8 cellular contexts compared by ENCODE assay signal in genomic region chr9:72362118-72362531, GRCh38. TPM values are rescaled to one million over a fixed set of nuclear protein-coding genes. Genes with fewer than 3 reads are reported as not detected.
A peak's percentile ranks its signal among the peaks of the same experiment; 100 is the strongest.
DNase-seq lines count a peak whose midpoint lies in the region; TF ChIP-seq lines count a peak whose summit lies in the region.

No MANE protein-coding gene starts in this region.

- H3K27ac ChIP-seq in KMS-11 (peak overlapping the region; percentile 100; the same call in 1 of the 2 replicates), colonic mucosa (peak overlapping the region; percentile 100), muscle layer of duodenum (ENCODE audit: low read length) (peak overlapping the region; percentile 97)

- peaks cover 21% of the 10 kb centered on the region; the same call in 1 of the 2 replicates for H3K36me3 ChIP-seq in KMS-11 (ENCODE audit: insufficient read depth)
- H3K36me3 ChIP-seq in colonic mucosa, result peaks cover 5% of the 10 kb centered on the region
- peaks cover 39 to 56% of the 10 kb centered on the region in 2 donors for H3K36me3 ChIP-seq in muscle layer of duodenum (ENCODE audit: control insufficient read depth in 1 of 2, insufficient read depth in 2 of 2, low read length in 2 of 2)

- H3K79me2 ChIP-seq in KMS-11 (ENCODE audit: insufficient read depth, low read depth), result peaks cover 77% of the 10 kb centered on the region

- H3K4me1 ChIP-seq in KMS-11 (ENCODE audit: low read depth, poor library complexity, severe bottlenecking), result peaks cover 37% of the 10 kb centered on the region
- peaks cover 10% of the 10 kb centered on the region for H3K4me1 ChIP-seq in colonic mucosa
- H3K4me1 ChIP-seq in muscle layer of duodenum (ENCODE audit: control insufficient read depth in 1 of 2, insufficient read depth in 2 of 2, low read length in 2 of 2), result peaks cover 39 to 45% of the 10 kb centered on the region in 2 donors

- TF ChIP-seq CTCF in AG10803 (conservative IDR thresholded peaks at IDR 0.05; ENCODE audit: low read length) (no peak), KMS-11 (conservative IDR thresholded peaks at IDR 0.05; ENCODE audit: low read depth, low read length) (no peak), colonic mucosa (IDR thresholded peaks at IDR 0.05) (no peak)

- H3K4me3 ChIP-seq in AG10803 (ENCODE audit: low read length) (peak overlapping the region; percentile 87), KMS-11 (IDR thresholded peaks at IDR 0.05; ENCODE audit: insufficient read depth, low read depth, low read length) (no peak overlapping the region), colonic mucosa (peak overlapping the region; percentile 79), muscle layer of duodenum (ENCODE audit: low read depth in 1 of 2, low read length in 2 of 2) (peak overlapping the region; percentile 81 to 95)

- H3K27me3 ChIP-seq in KMS-11 (ENCODE audit: insufficient read depth, low read depth), result no peaks in the 10 kb centered on the region
- no peaks in the 10 kb centered on the region for H3K27me3 ChIP-seq in colonic mucosa
- H3K27me3 ChIP-seq in muscle layer of duodenum (ENCODE audit: low read depth, low read length), result no peaks in the 10 kb centered on the region

- no peak overlapping the region for H2AFZ ChIP-seq in KMS-11 (ENCODE audit: low read depth)

- H4K20me1 ChIP-seq in KMS-11 (ENCODE audit: insufficient read depth), result peaks cover 55% of the 10 kb centered on the region

- H3K9me3 ChIP-seq in colonic mucosa (no peaks in the 10 kb centered on the region), muscle layer of duodenum (ENCODE audit: control insufficient read depth in 1 of 2, low read length in 2 of 2) (no peaks in the 10 kb centered on the region)

- peak; percentile 54 for DNase-seq in AG10803 (ENCODE audit: low read depth)
- no peak for DNase-seq in colonic mucosa
- DNase-seq in foreskin melanocyte, result no peak
- DNase-seq in HK-2 (ENCODE audit: unreplicated experiment), result no peak
- DNase-seq in NCI-H2107 treated with DMSO at 0.1 percent for 48 hours (lab: John Stamatoyannopoulos, UW; ENCODE audit: unreplicated experiment), result no peak
- DNase-seq in NCI-H69 (lab: John Stamatoyannopoulos, UW), result no peak

- H3K9ac ChIP-seq in KMS-11 (peak overlapping the region; percentile 99; the same call in 1 of the 2 replicates), colonic mucosa (ENCODE audit: low read depth in 2 of 2, low read length in 2 of 2) (peak overlapping the region in 1 of 2 donors; percentile 89)

- H3K4me2 ChIP-seq in KMS-11, result peak overlapping the region; percentile 92

- intact Hi-C loops in colonic mucosa (cut with DNase I), result loop anchor here (5.0 kb wide), 1 partner anchor 55 kb away; no protein-coding TSS in a partner anchor

RNA-seq across cellular contexts. Expression of gene ZFAND5, which starts 2.9 kb away (rescaled TPM):
- 100 to 1,000 TPM in 1 of 2 donors, 10 to 100 TPM in 1; 86.9 to 164 TPM for total RNA-seq in colonic mucosa
